ENCODE assay signal across 29 cellular contexts in genomic region chr5:131570757-131571156, GRCh38.
"Had no signal": no experiment of that assay in that cellular context is flagged by ENCODE, and none has a peak within 500 bp of the region (broad histone marks: within the 10 kb centered on the region; RNA-seq: fewer than 3 reads in every experiment).

No MANE protein-coding gene starts in this region.

- H3K36me3 ChIP-seq: ascending aorta, brain microvascular endothelial cell, esophagus muscularis mucosa, gastroesophageal sphincter, heart right ventricle, WERI-Rb-1 had no signal

- H3K9me3 ChIP-seq: ascending aorta, esophagus muscularis mucosa, gastroesophageal sphincter, heart right ventricle had no signal

- H3K4me1 ChIP-seq: ascending aorta, esophagus muscularis mucosa, gastroesophageal sphincter, heart right ventricle had no signal

- FAIRE-seq: bronchial epithelial cell, colon had no signal

- H3K4me3 ChIP-seq: ascending aorta, esophagus muscularis mucosa, gastroesophageal sphincter, heart right ventricle had no signal

- H3K27me3 ChIP-seq: ascending aorta, brain microvascular endothelial cell, esophagus muscularis mucosa, gastroesophageal sphincter, heart right ventricle had no signal

- H3K27ac ChIP-seq: ascending aorta, brain microvascular endothelial cell, esophagus muscularis mucosa, gastroesophageal sphincter, heart right ventricle, WERI-Rb-1 had no signal

- DNase-seq: activated B cell treated with CpG ODN at 0.5 μM for 24 hours; activated CD4-positive, alpha-beta T cell treated with anti-CD3 and anti-CD28 coated beads for 48 hours; activated CD4-positive, alpha-beta T cell treated with anti-CD3 and anti-CD28 coated beads, Interleukin-2, amount 50 U/mL, for 1 hour; activated CD4-positive, alpha-beta T cell treated with anti-CD3 and anti-CD28 coated beads, Interleukin-2, amount 50 U/mL, for 48 hours; activated CD8-positive, alpha-beta memory T cell treated with anti-CD3 and anti-CD28 coated beads for 24 hours; activated CD8-positive, alpha-beta T cell treated with anti-CD3 and anti-CD28 coated beads for 36 hours; activated effector memory CD4-positive, alpha-beta T cell treated with anti-CD3 and anti-CD28 coated beads, Interleukin-2, amount 50 U/mL, for 16 hours; activated naive CD4-positive, alpha-beta T cell treated with anti-CD3 and anti-CD28 coated beads, Interleukin-2, amount 10 ng/mL, durations not matched to agents 7 days and 5 days; activated T-cell treated with anti-CD3 and anti-CD28 coated beads, Interleukin-2, amount 50 U/mL, for 48 hours; amygdala; brain microvascular endothelial cell; caudate nucleus; cortex of kidney; dermis blood vessel endothelial cell; effector CD4-positive, alpha-beta T cell; effector memory CD8-positive, alpha-beta T cell; erythroblast; foreskin melanocyte; heart right ventricle; T-helper 1 cell; T-helper 17 cell; T1000; WERI-Rb-1 had no signal

- ATAC-seq: activated CD4-positive, CD25-positive, alpha-beta regulatory T cell treated with anti-CD3 and anti-CD28 coated beads, Interleukin-2, amount 50 U/mL, for 24 hours; activated CD8-positive, alpha-beta T cell treated with anti-CD3 and anti-CD28 coated beads for 36 hours; effector memory CD8-positive, alpha-beta T cell; gastroesophageal sphincter; heart right ventricle; T-helper 17 cell had no signal
